ENCODE assay signal across 1 cellular context in the genomic region with DNA sequence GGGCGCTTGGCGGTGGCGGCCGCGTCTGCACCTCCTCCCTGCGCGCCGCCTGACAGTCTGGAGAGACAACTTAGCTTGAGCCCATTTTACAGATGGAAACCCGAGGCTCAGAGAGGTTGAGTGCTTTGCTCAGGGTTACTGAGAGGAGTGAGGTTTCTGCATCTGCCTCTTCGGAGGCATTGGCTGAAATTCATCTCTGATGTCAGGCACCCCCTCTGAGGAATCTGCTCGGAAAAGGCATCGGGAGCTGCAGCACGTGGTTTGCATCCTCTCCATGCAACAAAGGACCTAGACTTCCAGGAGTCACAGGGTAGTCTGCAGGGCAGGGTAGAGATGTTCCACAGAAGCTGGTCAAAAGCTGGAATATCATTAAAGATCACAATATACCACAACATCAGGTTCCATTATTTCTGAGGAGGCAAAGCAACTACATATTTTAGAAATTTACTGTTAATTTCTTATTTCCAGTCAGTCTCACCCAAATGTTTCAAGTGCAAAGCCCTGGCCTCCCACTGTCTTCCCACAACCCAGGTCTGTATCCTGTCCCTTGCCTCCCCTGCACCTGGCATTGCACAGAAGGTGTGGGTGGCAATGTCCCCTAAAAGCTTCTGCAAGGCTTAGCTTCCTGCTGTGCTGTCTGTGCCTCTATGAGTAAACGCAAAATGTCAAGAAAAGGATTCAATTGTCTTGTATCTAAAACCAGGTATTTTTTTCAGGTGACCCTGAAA.
TF ChIP-seq lines count a peak whose summit lies in the region.

No MANE protein-coding gene starts in this region.

TF ChIP-seq in endothelial cell of umbilical vein, 7 proteins besides CTCF, POLR2A, EP300 and RAD21 (continued from another document):
- TF ChIP-seq FOS (IDR thresholded peaks at IDR 0.05; ENCODE audit: borderline replicate concordance, insufficient read depth, low read length) (no peak), POLR2AphosphoS5 (IDR thresholded peaks at IDR 0.05; ENCODE audit: insufficient read depth, low read depth, low read length) (no peak)
TF ChIP-seq in endothelial cell of umbilical vein: peak in this region for 0.
